ENCODE assay signal across 9 cellular contexts in genomic region chr10:17216901-17217395, GRCh38. TPM values are rescaled to one million over a fixed set of nuclear protein-coding genes. Genes with fewer than 3 reads are reported as not detected.
A peak's percentile ranks its signal among the peaks of the same experiment; 100 is the strongest.
DNase-seq lines count a peak whose midpoint lies in the region; ATAC-seq and TF ChIP-seq lines count a peak whose summit lies in the region.
"Had no signal": no experiment of that assay in that cellular context is flagged by ENCODE, and none has a peak within 500 bp of the region (broad histone marks: within the 10 kb centered on the region; RNA-seq: fewer than 3 reads in every experiment).

No MANE protein-coding gene starts in this region.

- H3K27me3 ChIP-seq in Peyer's patch (no peaks in the 10 kb centered on the region), sigmoid colon (no peaks in the 10 kb centered on the region)

- peak; percentile 33 for DNase-seq in ELR (ENCODE audit: low read depth)
- no peak for DNase-seq in Peyer's patch
- no peak for DNase-seq in epithelial cell of prostate (ENCODE audit: low read depth, low spot score)
- DNase-seq in sigmoid colon = no peak
- no peak for DNase-seq in AG20443 (ENCODE audit: low spot score)
- no peak for DNase-seq in NCI-H1694 (lab: John Stamatoyannopoulos, UW)
- no peak for DNase-seq in HuH-7 (ENCODE audit: low spot score)
- DNase-seq: activated T-cell treated with anti-CD3 and anti-CD28 coated beads, Interleukin-2, amount 50 U/mL, for 4 hours had no signal

- intact Hi-C loops in sigmoid colon (cut with DNase I) = no loop called here

- H3K27ac ChIP-seq in Peyer's patch = peak overlapping the region in 3 of 4 donors; percentile 29 to 68 (median 32)
- H3K27ac ChIP-seq in epithelial cell of prostate = peak overlapping the region; percentile 85
- H3K27ac ChIP-seq in sigmoid colon = peak overlapping the region; percentile 51 to 82 (median 67)

- TF ChIP-seq POLR2A in Peyer's patch (IDR thresholded peaks at IDR 0.05) = no peak
- no peak for TF ChIP-seq POLR2A in sigmoid colon (IDR thresholded peaks at IDR 0.05)

- no peaks in the 10 kb centered on the region for H3K36me3 ChIP-seq in Peyer's patch
- H3K36me3 ChIP-seq in sigmoid colon = no peaks in the 10 kb centered on the region

- H3K9me3 ChIP-seq in Peyer's patch (no peaks in the 10 kb centered on the region), sigmoid colon (no peaks in the 10 kb centered on the region)

- no peak for TF ChIP-seq CTCF in Peyer's patch (IDR thresholded peaks at IDR 0.05)
- no peak for TF ChIP-seq CTCF in sigmoid colon (IDR thresholded peaks at IDR 0.05)

- no peak for ATAC-seq in HG03520 (IDR thresholded peaks at IDR 0.05; ENCODE audit: unreplicated experiment)

- TF ChIP-seq EP300 in sigmoid colon (IDR thresholded peaks at IDR 0.05) = no peak

- WGBS in sigmoid colon, 2 donors = 90 to 91% methylated on average over 6 of the region's 6 CpGs

- H3K4me1 ChIP-seq in Peyer's patch = no peaks in the 10 kb centered on the region
- peaks cover 0 to 17% (median 0%) of the 10 kb centered on the region in 4 donors for H3K4me1 ChIP-seq in sigmoid colon

- no peak overlapping the region for H3K4me3 ChIP-seq in Peyer's patch
- no peak overlapping the region for H3K4me3 ChIP-seq in sigmoid colon

RNA-seq across cellular contexts. Expression of gene VIM, which starts 11.1 kb away (rescaled TPM):
- total RNA-seq in Peyer's patch = 100 to 1,000 TPM; 139 to 914 (median 434) TPM
- total RNA-seq in sigmoid colon = 1,000 to 10,000 TPM in 3 of 4 donors, 100 to 1,000 TPM in 1; 930 to 1,636 (median 1,211) TPM
- polyA plus RNA-seq in sigmoid colon = 100 to 1,000 TPM; 112 to 730 (median 484) TPM

RNA-seq across cellular contexts. Expression of gene TRDMT1, which starts 15.5 kb away (rescaled TPM):
- total RNA-seq in Peyer's patch (10 to 100 TPM in 1 of 4 donors, 1 to 10 TPM in 3; 4.0 to 24.8 (median 6.4) TPM), sigmoid colon (10 to 100 TPM in 1 of 4 donors, 1 to 10 TPM in 3; 7.5 to 13.6 (median 8.4) TPM)
- 1 to 10 TPM; 1.2 to 2.3 (median 2.3) TPM for polyA plus RNA-seq in sigmoid colon

Comparison
In these comparisons a context has a peak if more than half of its experiments do, and no peak if none do; other contexts are left out.
1. H3K27ac ChIP-seq: peak in every context shown above with its lines; median percentile 85 in epithelial cell of prostate; 67 in sigmoid colon; 32 in Peyer's patch.